14 cellular contexts compared by ENCODE assay signal in genomic region chr3:191238321-191238817, GRCh38. TPM values are rescaled to one million over a fixed set of nuclear protein-coding genes. Genes with fewer than 3 reads are reported as not detected.
DNase-seq lines count a peak whose midpoint lies in the region; ATAC-seq, FAIRE-seq and TF ChIP-seq lines count a peak whose summit lies in the region.
"Had no signal": no experiment of that assay in that cellular context is flagged by ENCODE, and none has a peak within 500 bp of the region (broad histone marks: within the 10 kb centered on the region; RNA-seq: fewer than 3 reads in every experiment).

No MANE protein-coding gene starts in this region.

- no peak overlapping the region for H2BK15ac ChIP-seq in mesendoderm (replicated peaks; ENCODE audit: low read depth)

- H2AFZ ChIP-seq in K562 (ENCODE audit: low read depth, low read length), result no peak overlapping the region
- H2AFZ ChIP-seq: parathyroid adenoma had no signal

- H3K18ac ChIP-seq in mesendoderm (ENCODE audit: low read length), result no peak overlapping the region

- peak overlapping the region; percentile 3 for H3K56ac ChIP-seq in mesendoderm (ENCODE audit: low read length)

- no peak overlapping the region for H3K23ac ChIP-seq in mesendoderm (ENCODE audit: low read length)

- H3K4me2 ChIP-seq in K562 (ENCODE audit: insufficient read depth, low read length) (no peak overlapping the region), mesendoderm (ENCODE audit: low read length) (no peak overlapping the region)

- 0% methylated on average over 4 of the region's 4 CpGs for WGBS in K562 (ENCODE audit: insufficient coverage, low coverage, missing lambda C conversion rate)
- WGBS in mesendoderm (ENCODE audit: extremely low coverage, insufficient coverage, low lambda C conversion rate), result no CpG with 5 or more reads among the region's 4 CpGs

- H4K20me1 ChIP-seq in K562 (replicated peaks; ENCODE audit: control insufficient read depth, insufficient read depth, low read length), result no peaks in the 10 kb centered on the region

- DNase-seq in DMS53 (lab: John Stamatoyannopoulos, UW) (peak; percentile 39), K562 (ENCODE audit: extremely low read depth in 1 of 4, low spot score in 3 of 4) (no peak), mesendoderm (peak; percentile 60), T-helper 2 cell (no peak), amygdala (lab: John Stamatoyannopoulos, UW) (no peak), posterior vena cava (ENCODE audit: low spot score) (no peak), SKM-1 treated with dmso at 0.1 percent for 144 hours (lab: John Stamatoyannopoulos, UW; ENCODE audit: unreplicated experiment) (no peak)
- DNase-seq: CD4-positive, alpha-beta T cell; effector memory CD4-positive, alpha-beta T cell; H7; KG1; NCI-H2029 had no signal

- no peaks in the 10 kb centered on the region for H3K79me1 ChIP-seq in mesendoderm (ENCODE audit: low read length)

- H4K8ac ChIP-seq in mesendoderm (ENCODE audit: low read depth, low read length), result no peak overlapping the region

- in situ Hi-C loops in K562 (cut with MboI), result no loop called here

- H3K27ac ChIP-seq in HUES48 (ENCODE audit: low read depth, low read length) (peak overlapping the region; percentile 81), K562 (ENCODE audit: extremely low read depth, low read depth, low read length) (no peak overlapping the region), mesendoderm (ENCODE audit: low read depth, low read length) (no peak overlapping the region)
- H3K27ac ChIP-seq: parathyroid adenoma had no signal

- intact Hi-C loops in K562 (cut with micrococcal nuclease) (no loop called here), posterior vena cava (cut with DNase I) (no loop called here)

- no peaks in the 10 kb centered on the region for H3K79me2 ChIP-seq in K562 (ENCODE audit: control insufficient read depth, insufficient read depth, low read length)
- H3K79me2 ChIP-seq in mesendoderm (ENCODE audit: control insufficient read depth, insufficient read depth, low read length), result no peaks in the 10 kb centered on the region
- H3K79me2 ChIP-seq: parathyroid adenoma had no signal

- no peak for FAIRE-seq in K562 (lab: Jason Lieb, UNC)

- CTCF ChIA-PET in K562 (lab: Yijun Ruan, JAX; ENCODE audit: low intra/inter-chr PET ratio), result no interaction called here

- no peak for TF ChIP-seq EP300 in K562 (IDR thresholded peaks at IDR 0.05; ENCODE audit: low read length)

- no peak overlapping the region for H3K9ac ChIP-seq in HUES48 (ENCODE audit: low read depth, low read length)
- no peak overlapping the region for H3K9ac ChIP-seq in K562 (ENCODE audit: insufficient read depth in 1 of 2, low read depth in 2 of 2, low read length in 2 of 2)
- H3K9ac ChIP-seq in mesendoderm (ENCODE audit: low read length), result no peak overlapping the region
- H3K9ac ChIP-seq: parathyroid adenoma had no signal

- POLR2A ChIA-PET in K562 (lab: Yijun Ruan, JAX), result no interaction called here

- TF ChIP-seq RAD21 in K562 (CRISPR knock-in tag; conservative IDR thresholded peaks at IDR 0.05 in 1 of 2, IDR thresholded peaks at IDR 0.05 in 1 of 2), result no peak

- no TSS peak for BruUV-seq in K562 (replicated peaks; lab: Mats Ljungman, UMichigan)

- H3K9me3 ChIP-seq in HUES48 (ENCODE audit: control insufficient read depth, insufficient read depth, low read length) (no peaks in the 10 kb centered on the region), K562 (replicated peaks; ENCODE audit: control insufficient read depth, insufficient read depth, low read depth, low read length) (no peaks in the 10 kb centered on the region)

- no peak overlapping the region for H3K4me3 ChIP-seq in HUES48 (ENCODE audit: low read depth, low read length)
- no peak overlapping the region for H3K4me3 ChIP-seq in K562
- no peak overlapping the region for H3K4me3 ChIP-seq in mesendoderm (ENCODE audit: low read length)

- no peak overlapping the region for H2BK120ac ChIP-seq in mesendoderm (ENCODE audit: low read depth, low read length)

- H3K4ac ChIP-seq in mesendoderm (ENCODE audit: low read depth, low read length), result no peak overlapping the region

- no peak for TF ChIP-seq POLR2A in K562 (conservative IDR thresholded peaks at IDR 0.05)

- no peaks in the 10 kb centered on the region for H3K36me3 ChIP-seq in HUES48 (ENCODE audit: control insufficient read depth, insufficient read depth, low read length)
- H3K36me3 ChIP-seq in K562 (ENCODE audit: control insufficient read depth, insufficient read depth, low read length), result no peaks in the 10 kb centered on the region
- H3K36me3 ChIP-seq in mesendoderm (ENCODE audit: control insufficient read depth, insufficient read depth, low read length), result no peaks in the 10 kb centered on the region

- H2AK5ac ChIP-seq in mesendoderm (ENCODE audit: low read length), result no peak overlapping the region

- TF ChIP-seq CTCF in K562 (IDR thresholded peaks at IDR 0.05 in 2 of 3, conservative IDR thresholded peaks at IDR 0.05 in 1 of 3; ENCODE audit: insufficient read depth in 2 of 3, low read depth in 1 of 3, low read length in 3 of 3), result no peak

- H2BK5ac ChIP-seq in mesendoderm (ENCODE audit: low read length), result no peak overlapping the region

- H3K4me1 ChIP-seq in HUES48 (ENCODE audit: control insufficient read depth, insufficient read depth, low read length) (peaks cover 54% of the 10 kb centered on the region), K562 (replicated peaks in 1 of 2; ENCODE audit: control insufficient read depth in 2 of 2, insufficient read depth in 2 of 2, low read length in 2 of 2) (no peaks in the 10 kb centered on the region), mesendoderm (ENCODE audit: control insufficient read depth, low read depth, low read length) (no peaks in the 10 kb centered on the region)
- H3K4me1 ChIP-seq: parathyroid adenoma had no signal

- H4K5ac ChIP-seq in mesendoderm (ENCODE audit: low read length), result no peak overlapping the region

- no peak for ATAC-seq in K562

- H3K9me1 ChIP-seq in K562 (ENCODE audit: control insufficient read depth, insufficient read depth, low read length), result no peaks in the 10 kb centered on the region

- H3K27me3 ChIP-seq in HUES48 (ENCODE audit: control insufficient read depth, insufficient read depth, low read length) (no peaks in the 10 kb centered on the region), K562 (ENCODE audit: control insufficient read depth in 2 of 2, insufficient read depth in 2 of 2, low read length in 2 of 2) (no peaks in the 10 kb centered on the region), mesendoderm (ENCODE audit: insufficient read depth, low read length, poor library complexity) (no peaks in the 10 kb centered on the region)

TF ChIP-seq in K562, 482 proteins besides CTCF, POLR2A, EP300 and RAD21 (continues in another document):
- no peak for TF ChIP-seq RBM22 (IDR thresholded peaks at IDR 0.05; ENCODE audit: low read depth, low read length, poor library complexity, severe bottlenecking)
- TF ChIP-seq ZNF766 (CRISPR knock-in tag; conservative IDR thresholded peaks at IDR 0.05), result no peak
- TF ChIP-seq SFPQ (IDR thresholded peaks at IDR 0.05; ENCODE audit: low read depth, low read length), result no peak
- TF ChIP-seq ZBTB5 (IDR thresholded peaks at IDR 0.05), result no peak
- TF ChIP-seq LARP7 (IDR thresholded peaks at IDR 0.05), result no peak

RNA-seq across cellular contexts. Expression of gene OSTN, which starts 39.3 kb away (rescaled TPM):
- not detected in 2 replicates for total RNA-seq in K562 (2011; cell fraction: chromatin; rRNA removed; ENCODE audit: low replicate concordance)
- not detected in 2 replicates for total RNA-seq in K562 (2011; cell fraction: nucleolus; rRNA removed)
- total RNA-seq in K562 (2011; cell fraction: nucleoplasm; rRNA removed), result not detected in 2 replicates
- total RNA-seq in K562 (2014; rRNA removed), result not detected in 2 replicates
- not detected in 2 replicates for total RNA-seq in K562 (2014; rRNA removed; fragmentation: Illumina TruSeq; extraction: Trizol)
- total RNA-seq in K562 (2015; rRNA removed; fragmentation: Illumina TruSeq; extraction: Trizol), result not detected in 2 replicates
- not detected in 2 replicates for total RNA-seq in K562 (2021)
- not detected in 2 replicates for polyA plus RNA-seq in K562 (2011; rRNA removed)
- not detected in 2 replicates for polyA plus RNA-seq in K562 (2011; cell fraction: cytosol; rRNA removed)
- not detected in 2 replicates for polyA plus RNA-seq in K562 (2011; cell fraction: nucleus; rRNA removed)
- 0.36 TPM in 1 of 2 replicates, not detected in the other for polyA plus RNA-seq in K562 (2012)
- not detected in 2 replicates for polyA plus RNA-seq in K562 (2014; fragmentation: Illumina TruSeq; extraction: Trizol)
- polyA plus RNA-seq in K562 (2014; fragmentation: Nextera tagmentation; extraction: Ambion mirVana), result not detected
- polyA plus RNA-seq in K562 (2014; rRNA removed), result not detected in 2 replicates
- not detected in 2 replicates for polyA minus RNA-seq in K562 (2011; rRNA and poly(A)+ RNA removed)
- polyA minus RNA-seq in K562 (2011; cell fraction: cytosol; rRNA and poly(A)+ RNA removed), result not detected in 2 replicates
- not detected in 2 replicates for polyA minus RNA-seq in K562 (2011; cell fraction: nucleus; rRNA and poly(A)+ RNA removed)
- not detected for polyA plus RNA-seq in mesendoderm (2013, experiment 1 of 2)
- polyA plus RNA-seq in mesendoderm (2013, experiment 2 of 2), result not detected
- total RNA-seq in posterior vena cava, result not detected
- total RNA-seq: CD4-positive, alpha-beta T cell; H7 had no signal

Comparison
In these comparisons a context has a peak if more than half of its experiments do, and no peak if none do; other contexts are left out.
1. DNase-seq: peak in DMS53 (single experiment) and mesendoderm (single experiment); none in K562 (0 of 4), T-helper 2 cell (0 of 5), amygdala (0 of 56), posterior vena cava (single experiment) and SKM-1 treated with dmso at 0.1 percent for 144 hours (single experiment).